11 cellular contexts compared by ENCODE assay signal in genomic region chr1:3066250-3066711, GRCh38. TPM values are rescaled to one million over a fixed set of nuclear protein-coding genes. Genes with fewer than 3 reads are reported as not detected.
A peak's percentile ranks its signal among the peaks of the same experiment; 100 is the strongest.
DNase-seq lines count a peak whose midpoint lies in the region; ATAC-seq and TF ChIP-seq lines count a peak whose summit lies in the region.
"Had no signal": no experiment of that assay in that cellular context is flagged by ENCODE, and none has a peak within 500 bp of the region (broad histone marks: within the 10 kb centered on the region; RNA-seq: fewer than 3 reads in every experiment).

No MANE protein-coding gene starts in this region.

- H3K4me1 ChIP-seq in lower lobe of right lung = peaks cover 18% of the 10 kb centered on the region
- peaks cover 0 to 68% (median 35%) of the 10 kb centered on the region in 4 donors for H3K4me1 ChIP-seq in tibial artery

- H3K4me3 ChIP-seq in dorsolateral prefrontal cortex = peak overlapping the region in 36 of 59 donors; percentile 7 to 66 (median 54)
- H3K4me3 ChIP-seq in lower lobe of right lung = no peak overlapping the region
- H3K4me3 ChIP-seq in tibial artery = peak overlapping the region; percentile 77 to 92

- TF ChIP-seq CTCF in dorsolateral prefrontal cortex (IDR thresholded peaks at IDR 0.05 in 54 of 56, conservative IDR thresholded peaks at IDR 0.05 in 2 of 56; ENCODE audit: low read depth in 1 of 56, partially characterized antibody in 56 of 56) (peak in 38 of 56 donors; percentile 9 to 52 (median 28)), lower lobe of right lung (IDR thresholded peaks at IDR 0.05) (peak; percentile 54), tibial artery (IDR thresholded peaks at IDR 0.05) (peak; percentile 74 to 82)

- peak; percentile 74 to 77 for ATAC-seq in lower lobe of right lung
- ATAC-seq in HG02938 (IDR thresholded peaks at IDR 0.05; ENCODE audit: unreplicated experiment) = no peak

- H3K36me3 ChIP-seq in lower lobe of right lung = no peaks in the 10 kb centered on the region
- H3K36me3 ChIP-seq in tibial artery = peaks cover 11 to 16% (median 12%) of the 10 kb centered on the region in 3 donors

- H3K27me3 ChIP-seq in dorsolateral prefrontal cortex (peaks cover 0 to 85% (median 62%) of the 10 kb centered on the region in 45 donors), lower lobe of right lung (ENCODE audit: low read depth) (peaks cover 78% of the 10 kb centered on the region), tibial artery (no peaks in the 10 kb centered on the region)

- DNase-seq in OCI-M1 (lab: John Stamatoyannopoulos, UW) (peak; percentile 24), dorsolateral prefrontal cortex (peak in 6 of 10 donors; percentile 22 to 51 (median 38)), lower lobe of right lung (peak; percentile 81), tibial artery (peak; percentile 60 to 90), NCI-H345 (lab: John Stamatoyannopoulos, UW) (no peak), DMS79 treated with DMSO at 0.1 percent for 48 hours (lab: John Stamatoyannopoulos, UW) (no peak), SHP77 treated with DMSO at 0.1 percent for 48 hours (lab: John Stamatoyannopoulos, UW) (no peak)
- DNase-seq: mammary epithelial cell, NCI-H526 had no signal

- intact Hi-C loops in dorsolateral prefrontal cortex (cut with DNase I) (loop anchor here in 1 of 2 donors (2.0 to 5.0 kb wide), 2 partner anchors 219 to 346 kb away; no protein-coding TSS in a partner anchor), lower lobe of right lung (cut with DNase I) (no loop called here), tibial artery (cut with DNase I; ENCODE audit: low total_unique reads) (loop anchor here (5.0 kb wide), 3 partner anchors 156 to 341 kb away; no protein-coding TSS in a partner anchor)

- no peaks in the 10 kb centered on the region for H3K9me3 ChIP-seq in lower lobe of right lung
- no peaks in the 10 kb centered on the region for H3K9me3 ChIP-seq in tibial artery

- peak overlapping the region in 23 of 59 donors; percentile 6 to 90 (median 67) for H3K27ac ChIP-seq in dorsolateral prefrontal cortex
- no peak overlapping the region for H3K27ac ChIP-seq in lower lobe of right lung
- peak overlapping the region; percentile 98 to 100 for H3K27ac ChIP-seq in tibial artery

RNA-seq across cellular contexts. Expression of gene PRDM16, which starts 2.7 kb away (rescaled TPM):
- total RNA-seq in dorsolateral prefrontal cortex = 10 to 100 TPM in 119 of 120 experiments, 1 to 10 TPM in 1; 9.8 to 52.0 (median 18.9) TPM
- total RNA-seq in lower lobe of right lung = 19.2 TPM
- total RNA-seq: mammary epithelial cell had no signal

RNA-seq across cellular contexts. Expression of gene ACTRT2, which starts 45.0 kb away (rescaled TPM):
- total RNA-seq in dorsolateral prefrontal cortex (under 1 TPM in 1 of 120 experiments, not detected in 119; 0.32 TPM), lower lobe of right lung (not detected)
- total RNA-seq: mammary epithelial cell, subcutaneous adipose tissue had no signal

Comparison
In these comparisons a context has a peak if more than half of its experiments do, and no peak if none do; other contexts are left out.
1. DNase-seq: peak in OCI-M1 (single experiment), dorsolateral prefrontal cortex (6 of 10), lower lobe of right lung (single experiment) and tibial artery (2 of 2); none in NCI-H345 (single experiment), DMS79 treated with DMSO at 0.1 percent for 48 hours (single experiment) and SHP77 treated with DMSO at 0.1 percent for 48 hours (single experiment).
2. CTCF ChIP-seq: peak in every context shown above with its lines; median percentile 78 in tibial artery; 54 in lower lobe of right lung; 28 in dorsolateral prefrontal cortex.